33 cellular contexts compared by ENCODE assay signal in genomic region chr17:70106551-70106950, GRCh38. TPM values are rescaled to one million over a fixed set of nuclear protein-coding genes. Genes with fewer than 3 reads are reported as not detected.
"Had no signal": no experiment of that assay in that cellular context is flagged by ENCODE, and none has a peak within 500 bp of the region (broad histone marks: within the 10 kb centered on the region; RNA-seq: fewer than 3 reads in every experiment).

No MANE protein-coding gene starts in this region.

- H3K4me3 ChIP-seq: K562, SJCRH30, SK-N-MC had no signal

- H3K4me1 ChIP-seq: SJCRH30 had no signal

- H3K27me3 ChIP-seq: SJCRH30 had no signal

- H3K9me3 ChIP-seq: SJCRH30 had no signal

- DNase-seq: activated CD4-positive, alpha-beta memory T cell treated with anti-CD3 and anti-CD28 coated beads, Interleukin-2, amount 10 ng/mL, durations not matched to agents 7 days and 5 days; activated CD4-positive, alpha-beta T cell treated with anti-CD3 and anti-CD28 coated beads for 1 hour; activated CD4-positive, alpha-beta T cell treated with anti-CD3 and anti-CD28 coated beads for 48 hours; activated CD4-positive, CD25-positive, alpha-beta regulatory T cell; activated CD8-positive, alpha-beta memory T cell treated with anti-CD3 and anti-CD28 coated beads for 24 hours; activated CD8-positive, alpha-beta memory T cell treated with anti-CD3 and anti-CD28 coated beads, Interleukin-2, amount 10 ng/mL, durations not matched to agents 7 days and 5 days; activated CD8-positive, alpha-beta memory T cell treated with anti-CD3 and anti-CD28 coated beads, Interleukin-2, amount 50 U/mL, for 48 hours; activated effector memory CD4-positive, alpha-beta T cell treated with Interleukin-2 at 50 U/mL for 16 hours; activated naive CD4-positive, alpha-beta T cell treated with anti-CD3 and anti-CD28 coated beads, Interleukin-2, amount 10 ng/mL, durations not matched to agents 7 days and 5 days; activated naive CD8-positive, alpha-beta T cell treated with anti-CD3 and anti-CD28 coated beads, Interleukin-2, amount 50 U/mL, for 24 hours; activated T-cell treated with anti-CD3 and anti-CD28 coated beads, Interleukin-2, amount 50 U/mL, for 48 hours; anterior cingulate cortex; caudate nucleus; NCI-H1105 treated with DMSO at 0.1 percent for 48 hours; NCI-H1436; NCI-H1694; NCI-H1930; NCI-H2081 treated with DMSO at 0.1 percent for 48 hours; NCI-H226; NCI-H446 treated with DMSO at 0.1 percent for 48 hours; NCI-H524; NCI-H69; NCI-H82; OCI-M1; Right ventricle myocardium superior; SJCRH30; T1000; WERI-Rb-1 had no signal

- ATAC-seq: activated CD8-positive, alpha-beta memory T cell treated with anti-CD3 and anti-CD28 coated beads, Interleukin-2, amount 10 ng/mL, durations not matched to agents 7 days and 5 days; activated naive CD8-positive, alpha-beta T cell treated with anti-CD3 and anti-CD28 coated beads, Interleukin-2, amount 50 U/mL, for 24 hours; K562 had no signal

- H3K27ac ChIP-seq: SJCRH30, SK-N-MC, WERI-Rb-1 had no signal

- H3K36me3 ChIP-seq: SJCRH30, WERI-Rb-1 had no signal

RNA-seq across cellular contexts. Expression of gene KCNJ16, which starts 31.5 kb away (rescaled TPM):
- total RNA-seq: activated CD4-positive, alpha-beta memory T cell treated with anti-CD3 and anti-CD28 coated beads, Interleukin-2, amount 10 ng/mL, durations not matched to agents 7 days and 5 days; activated CD8-positive, alpha-beta memory T cell treated with anti-CD3 and anti-CD28 coated beads, Interleukin-2, amount 10 ng/mL, durations not matched to agents 7 days and 5 days; bronchial epithelial cell; Right ventricle myocardium superior; SJCRH30; T-helper 1 cell treated with Interleukin-12 subunit alpha and Interleukin-12 subunit beta and Interleukin-4 antibody, amounts not matched to agents 30 ng/mL and 1 ng/mL, for 36 hours; T-helper 2 cell treated with Interferon-gamma antibody and Interleukin-4, amounts not matched to agents 100 ng/mL and 5 ng/mL, for 36 hours had no signal
